ENCODE assay signal across 15 cellular contexts in the genomic region with DNA sequence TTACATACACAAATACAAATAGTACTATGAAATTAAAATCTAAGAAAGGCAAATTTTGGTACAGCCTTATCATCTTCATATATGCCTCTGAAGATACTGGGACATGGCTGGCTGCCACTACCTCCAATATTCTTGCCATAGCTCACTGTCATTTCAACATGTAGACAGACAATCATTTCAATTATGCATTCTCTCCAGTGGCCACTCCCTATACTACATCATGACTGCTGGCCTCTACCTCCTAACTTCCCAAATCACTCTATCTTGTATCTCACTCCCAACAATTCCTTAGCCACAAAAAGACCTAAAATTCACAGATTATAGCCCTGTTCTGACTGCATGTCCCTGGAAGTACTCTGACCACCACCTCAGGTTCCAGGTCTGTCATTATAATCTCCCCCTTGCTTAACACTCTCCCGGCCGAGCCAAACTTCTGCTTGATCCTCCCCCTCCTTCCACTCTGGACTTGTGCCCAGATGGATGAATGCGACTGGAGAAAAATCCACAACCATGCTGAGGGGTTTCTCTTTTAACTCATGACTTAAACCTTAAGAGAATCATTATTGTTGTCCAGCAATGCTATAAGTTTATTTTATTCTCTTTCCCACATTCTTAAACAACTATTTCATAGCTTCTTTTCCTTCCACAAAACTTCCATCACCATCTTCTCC.
"Had no signal": no experiment of that assay in that cellular context is flagged by ENCODE, and none has a peak within 500 bp of the region (broad histone marks: within the 10 kb centered on the region; RNA-seq: fewer than 3 reads in every experiment).

No MANE protein-coding gene starts in this region.

- H3K36me3 ChIP-seq: suprapubic skin, upper lobe of left lung had no signal

- H3K4me3 ChIP-seq: coronary artery, suprapubic skin, upper lobe of left lung had no signal

- H3K4me1 ChIP-seq: suprapubic skin, upper lobe of left lung had no signal

- H3K9me3 ChIP-seq: suprapubic skin, upper lobe of left lung had no signal

- ATAC-seq: activated T-helper 17 cell treated with anti-CD3 and anti-CD28 coated beads, Interleukin-2, amount 50 U/mL, for 72 hours; left ventricle myocardium superior; stimulated activated naive CD8-positive, alpha-beta T cell treated with anti-CD3 and anti-CD28 coated beads, Interleukin-15, Interleukin-2, amounts not matched to agents 100 U/mL and 50 U/mL, for 24 hours had no signal

- H3K27me3 ChIP-seq: suprapubic skin, upper lobe of left lung had no signal

- H3K27ac ChIP-seq: coronary artery, suprapubic skin, upper lobe of left lung had no signal

- DNase-seq: activated CD4-positive, alpha-beta T cell treated with anti-CD3 and anti-CD28 coated beads, Interleukin-2, amount 50 U/mL, for 1 hour; activated CD4-positive, CD25-positive, alpha-beta regulatory T cell; activated T-cell treated with anti-CD3 and anti-CD28 coated beads for 4 hours; caudate nucleus; effector CD4-positive, alpha-beta T cell; left ventricle myocardium superior; mesenchymal stem cell; nephron progenitor cell; stimulated activated CD4-positive, alpha-beta T cell treated with anti-CD3 and anti-CD28 coated beads, Interleukin-4, amount 100 ng/mL, for 1 hour; stimulated activated CD8-positive, alpha-beta memory T cell treated with anti-CD3 and anti-CD28 coated beads, Interleukin-4, amount 100 ng/mL, for 48 hours; stimulated activated naive CD8-positive, alpha-beta T cell treated with anti-CD3 and anti-CD28 coated beads, Interleukin-15, Interleukin-2, amounts not matched to agents 100 U/mL and 50 U/mL, for 24 hours; upper lobe of left lung had no signal
